ENCODE assay signal across 19 cellular contexts in genomic region chr2:57711991-57712390, GRCh38.
DNase-seq lines count a peak whose midpoint lies in the region; ATAC-seq lines count a peak whose summit lies in the region.
"Had no signal": no experiment of that assay in that cellular context is flagged by ENCODE, and none has a peak within 500 bp of the region (broad histone marks: within the 10 kb centered on the region; RNA-seq: fewer than 3 reads in every experiment).

No MANE protein-coding gene starts in this region.

- no peaks in the 10 kb centered on the region for H3K27me3 ChIP-seq in HAP-1 (ENCODE audit: low read depth)
- H3K27me3 ChIP-seq: BLaER1 had no signal

- no peaks in the 10 kb centered on the region for H3K9me3 Mint-ChIP-seq in stimulated activated naive CD8-positive, alpha-beta T cell treated with anti-CD3 and anti-CD28 coated beads, Interleukin-15, amount 100 ng/mL, for 72 hours
- H3K9me3 Mint-ChIP-seq: CD8-positive, alpha-beta T cell had no signal

- peaks cover 35% of the 10 kb centered on the region for H3K4me1 ChIP-seq in HAP-1
- H3K4me1 ChIP-seq: A549, BLaER1 had no signal

- in situ Hi-C loops in HAP-1 (cut with MboI; ENCODE audit: low sequenced_read_pairs) (no loop called here), SK-MEL-5 (cut with HindIII; ENCODE audit: low pct_unique_long_range_greater_than_20kb, low sequenced_read_pairs) (no loop called here)

- DNase-seq in HAP-1 (ENCODE audit: low spot score in 2 of 2) (peak; percentile 70 to 90), NCI-H187 (lab: John Stamatoyannopoulos, UW) (peak; percentile 56 to 57), NCI-H345 (lab: John Stamatoyannopoulos, UW) (peak; percentile 52), SK-MEL-5 (ENCODE audit: low read depth, low spot score) (peak; percentile 88), DMS79 (lab: John Stamatoyannopoulos, UW) (no peak), 8988T (no peak)
- DNase-seq in stimulated activated naive CD8-positive, alpha-beta T cell treated with anti-CD3 and anti-CD28 coated beads, Interleukin-15, amount 100 ng/mL, for 72 hours: no peak
- DNase-seq: CD8-positive, alpha-beta T cell; DND-41; IMR-90; NCI-H1417 treated with DMSO at 0.1 percent for 48 hours; NCI-H2171 treated with DMSO at 0.1 percent for 48 hours; NCI-H524; SW 1271; T-helper 2 cell had no signal

- H3K4me3 Mint-ChIP-seq in stimulated activated naive CD8-positive, alpha-beta T cell treated with anti-CD3 and anti-CD28 coated beads, Interleukin-15, amount 100 ng/mL, for 72 hours: no peak overlapping the region
- H3K4me3 Mint-ChIP-seq: CD8-positive, alpha-beta T cell had no signal

- no peak for ATAC-seq in HG03442 (IDR thresholded peaks at IDR 0.05; ENCODE audit: unreplicated experiment)
- ATAC-seq in stimulated activated naive CD8-positive, alpha-beta T cell treated with anti-CD3 and anti-CD28 coated beads, Interleukin-15, amount 100 ng/mL, for 72 hours: no peak
- ATAC-seq: A549; CD8-positive, alpha-beta T cell; Right ventricle myocardium inferior had no signal

- no peaks in the 10 kb centered on the region for H3K9me3 ChIP-seq in HAP-1
- H3K9me3 ChIP-seq: A549, BLaER1 had no signal

- no peaks in the 10 kb centered on the region for H3K4me1 Mint-ChIP-seq in stimulated activated naive CD8-positive, alpha-beta T cell treated with anti-CD3 and anti-CD28 coated beads, Interleukin-15, amount 100 ng/mL, for 72 hours

- H3K27me3 Mint-ChIP-seq in stimulated activated naive CD8-positive, alpha-beta T cell treated with anti-CD3 and anti-CD28 coated beads, Interleukin-15, amount 100 ng/mL, for 72 hours: no peaks in the 10 kb centered on the region

- H3K4me3 ChIP-seq in HAP-1: no peak overlapping the region
- H3K4me3 ChIP-seq: A549, BLaER1 had no signal

- H3K27ac Mint-ChIP-seq in stimulated activated naive CD8-positive, alpha-beta T cell treated with anti-CD3 and anti-CD28 coated beads, Interleukin-15, amount 100 ng/mL, for 72 hours: no peak overlapping the region
- H3K27ac Mint-ChIP-seq: CD8-positive, alpha-beta T cell had no signal

- H3K36me3 ChIP-seq in HAP-1 (replicated peaks): no peaks in the 10 kb centered on the region
- H3K36me3 ChIP-seq: BLaER1 had no signal

Comparison
In these comparisons a context has a peak if more than half of its experiments do, and no peak if none do; other contexts are left out.
1. DNase-seq: peak in HAP-1 (2 of 2), NCI-H187 (2 of 2), NCI-H345 (single experiment) and SK-MEL-5 (single experiment); none in DMS79 (single experiment), 8988T (single experiment) and stimulated activated naive CD8-positive, alpha-beta T cell treated with anti-CD3 and anti-CD28 coated beads, Interleukin-15, amount 100 ng/mL, for 72 hours (0 of 2).